ENCODE assay signal across 18 cellular contexts in genomic region chr10:57218382-57218781, GRCh38.
"Had no signal": no experiment of that assay in that cellular context is flagged by ENCODE, and none has a peak within 500 bp of the region (broad histone marks: within the 10 kb centered on the region; RNA-seq: fewer than 3 reads in every experiment).

No MANE protein-coding gene starts in this region.

- H3K27me3 Mint-ChIP-seq: activated naive CD4-positive, alpha-beta T cell treated with anti-CD3 and anti-CD28 coated beads, Interleukin-2, amount 50 U/mL, for 24 hours; T-cell had no signal

- H3K4me1 ChIP-seq: ascending aorta, esophagus squamous epithelium, heart right ventricle, tibial artery had no signal

- H3K27me3 ChIP-seq: ascending aorta, esophagus squamous epithelium, heart right ventricle, tibial artery had no signal

- H3K36me3 ChIP-seq: ascending aorta, esophagus squamous epithelium, heart right ventricle, tibial artery had no signal

- DNase-seq: activated CD4-positive, alpha-beta T cell treated with anti-CD3 and anti-CD28 coated beads, Interleukin-2, amount 50 U/mL, for 1 hour; activated CD8-positive, alpha-beta memory T cell treated with anti-CD3 and anti-CD28 coated beads, Interleukin-2, amount 50 U/mL, for 4 hours; activated effector memory CD4-positive, alpha-beta T cell treated with anti-CD3 and anti-CD28 coated beads, Interleukin-2, amount 50 U/mL, for 16 hours; activated T-cell treated with anti-CD3 and anti-CD28 coated beads, Interleukin-2, amount 50 U/mL, for 72 hours; cortex of kidney; effector CD4-positive, alpha-beta T cell; esophagus squamous epithelium; heart right ventricle; mesenchymal stem cell; natural killer cell; occipital lobe; retina; stimulated activated CD4-positive, alpha-beta T cell treated with anti-CD3 and anti-CD28 coated beads, Interleukin-2, amount 100 ng/mL, for 24 hours; stimulated activated naive CD4-positive, alpha-beta T cell treated with Interleukin-2 at 50 U/mL for 16 hours; T-cell; tibial artery had no signal

- H3K4me1 Mint-ChIP-seq: activated naive CD4-positive, alpha-beta T cell treated with anti-CD3 and anti-CD28 coated beads, Interleukin-2, amount 50 U/mL, for 24 hours; natural killer cell; T-cell had no signal

- H3K4me3 Mint-ChIP-seq: activated naive CD4-positive, alpha-beta T cell treated with anti-CD3 and anti-CD28 coated beads, Interleukin-2, amount 50 U/mL, for 24 hours; activated T-cell treated with anti-CD3 and anti-CD28 coated beads, Interleukin-2, amount 50 U/mL, for 72 hours; natural killer cell; T-cell had no signal

- H3K36me3 Mint-ChIP-seq: activated naive CD4-positive, alpha-beta T cell treated with anti-CD3 and anti-CD28 coated beads, Interleukin-2, amount 50 U/mL, for 24 hours; natural killer cell; T-cell had no signal

- H3K27ac Mint-ChIP-seq: activated naive CD4-positive, alpha-beta T cell treated with anti-CD3 and anti-CD28 coated beads, Interleukin-2, amount 50 U/mL, for 24 hours; activated T-cell treated with anti-CD3 and anti-CD28 coated beads, Interleukin-2, amount 50 U/mL, for 72 hours; natural killer cell; T-cell had no signal

- ATAC-seq: activated T-cell treated with anti-CD3 and anti-CD28 coated beads, Interleukin-2, amount 50 U/mL, for 72 hours; heart right ventricle; natural killer cell; T-cell had no signal

- H3K27ac ChIP-seq: ascending aorta, esophagus squamous epithelium, heart right ventricle, tibial artery had no signal

- H3K4me3 ChIP-seq: ascending aorta, esophagus squamous epithelium, heart right ventricle, tibial artery had no signal

- H3K9me3 ChIP-seq: ascending aorta, esophagus squamous epithelium, heart right ventricle, tibial artery had no signal
